22 cellular contexts compared by ENCODE assay signal in the genomic region with DNA sequence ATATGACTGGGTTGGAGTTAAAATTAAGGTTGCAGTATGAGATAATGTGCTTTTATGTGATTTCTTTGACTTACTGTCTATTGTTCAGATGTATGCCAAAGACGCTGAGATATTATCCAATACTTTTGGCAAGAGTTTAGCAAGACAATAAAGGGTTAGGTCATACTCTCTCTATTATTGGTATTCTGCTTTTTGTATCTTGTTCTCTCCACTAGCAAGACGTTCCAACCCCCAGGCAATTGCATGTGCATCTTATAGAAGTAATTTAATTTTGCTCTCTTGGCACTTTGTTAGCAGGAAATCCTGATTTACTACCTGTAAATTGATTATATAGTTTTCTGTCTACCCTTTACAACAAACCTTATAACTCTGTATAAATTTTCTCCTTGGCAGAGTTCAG.
DNase-seq lines count a peak whose midpoint lies in the region.
"Had no signal": no experiment of that assay in that cellular context is flagged by ENCODE, and none has a peak within 500 bp of the region (broad histone marks: within the 10 kb centered on the region; RNA-seq: fewer than 3 reads in every experiment).

No MANE protein-coding gene starts in this region.

- H3K79me2 ChIP-seq in Karpas-422 (ENCODE audit: low read length), result no peaks in the 10 kb centered on the region

- in situ Hi-C loops in HAP-1 (cut with MboI; ENCODE audit: low sequenced_read_pairs), result no loop called here

- H3K9me2 ChIP-seq in Karpas-422 (replicated peaks; ENCODE audit: insufficient read depth, low read length), result no peaks in the 10 kb centered on the region

- H3K4me2 ChIP-seq in Karpas-422 (ENCODE audit: low read depth, low read length, poor library complexity, severe bottlenecking), result no peak overlapping the region
- H3K4me2 ChIP-seq: BLaER1 had no signal

- H3K4me1 ChIP-seq in HAP-1, result peaks cover 41% of the 10 kb centered on the region
- H3K4me1 ChIP-seq in Karpas-422 (ENCODE audit: low read length), result peaks cover 2% of the 10 kb centered on the region; the same call in 1 of the 2 replicates
- H3K4me1 ChIP-seq: BLaER1 had no signal

- H3K9ac ChIP-seq in Karpas-422 (ENCODE audit: low read length), result no peak overlapping the region
- H3K9ac ChIP-seq in SK-N-MC (ENCODE audit: insufficient read length), result no peak overlapping the region
- H3K9ac ChIP-seq: BLaER1 had no signal

- no peaks in the 10 kb centered on the region for H4K20me1 ChIP-seq in Karpas-422 (ENCODE audit: insufficient read depth, low read depth, low read length)
- H4K20me1 ChIP-seq: BLaER1 had no signal

- H3K27me3 ChIP-seq in HAP-1 (ENCODE audit: low read depth) (no peaks in the 10 kb centered on the region), Karpas-422 (ENCODE audit: low read length) (no peaks in the 10 kb centered on the region)
- H3K27me3 ChIP-seq: BLaER1 had no signal

- peak; percentile 59 to 64 for DNase-seq in HAP-1 (ENCODE audit: low spot score in 2 of 2)
- DNase-seq in Karpas-422, result no peak
- DNase-seq in SK-N-MC (ENCODE audit: low read depth, low spot score), result peak; percentile 14
- DNase-seq in T-helper 9 cell, result no peak
- DNase-seq in stimulated activated naive CD4-positive, alpha-beta T cell treated with Interleukin-2 at 50 U/mL for 16 hours (lab: John Stamatoyannopoulos, UW), result no peak
- DNase-seq in activated effector memory CD4-positive, alpha-beta T cell treated with anti-CD3 and anti-CD28 coated beads, Interleukin-2, amount 50 U/mL, for 16 hours, result no peak
- DNase-seq: 8988T; ACHN; C1 segment of cervical spinal cord; CD4-positive, alpha-beta memory T cell; CD4-positive, CD25-positive, alpha-beta regulatory T cell; CD8-positive, alpha-beta memory T cell; COR-L47; DMS 273 treated with DMSO at 0.1 percent for 48 hours; DMS153; DMS53; DMS79; DND-41; EL; GDM1 had no signal

- H3K9me3 ChIP-seq in HAP-1 (no peaks in the 10 kb centered on the region), Karpas-422 (ENCODE audit: low read length) (peaks cover under 1% of the 10 kb centered on the region; the same call in 1 of the 2 replicates), SK-N-MC (ENCODE audit: low read depth, low read length) (no peaks in the 10 kb centered on the region)
- H3K9me3 ChIP-seq: BLaER1 had no signal

- peak overlapping the region; percentile 33; the same call in 1 of the 2 replicates for H2AFZ ChIP-seq in Karpas-422 (ENCODE audit: low read length)

- H3K27ac ChIP-seq in Karpas-422 (ENCODE audit: low read length), result no peak overlapping the region
- no peak overlapping the region for H3K27ac ChIP-seq in SK-N-MC
- H3K27ac ChIP-seq: BLaER1 had no signal

- no peak overlapping the region for H3K4me3 ChIP-seq in HAP-1
- H3K4me3 ChIP-seq in Karpas-422 (ENCODE audit: low read length), result no peak overlapping the region
- no peak overlapping the region for H3K4me3 ChIP-seq in SK-N-MC
- H3K4me3 ChIP-seq: BLaER1, GM12878 had no signal

- H3K36me3 ChIP-seq in HAP-1 (replicated peaks) (no peaks in the 10 kb centered on the region), Karpas-422 (ENCODE audit: insufficient read depth, low read length) (no peaks in the 10 kb centered on the region), SK-N-MC (ENCODE audit: insufficient read depth, low read length) (no peaks in the 10 kb centered on the region)
- H3K36me3 ChIP-seq: BLaER1 had no signal

Comparison
In these comparisons a context has a peak if more than half of its experiments do, and no peak if none do; other contexts are left out.
1. DNase-seq: peak in HAP-1 (2 of 2) and SK-N-MC (single experiment); none in Karpas-422 (single experiment), T-helper 9 cell (single experiment), stimulated activated naive CD4-positive, alpha-beta T cell treated with Interleukin-2 at 50 U/mL for 16 hours (single experiment) and activated effector memory CD4-positive, alpha-beta T cell treated with anti-CD3 and anti-CD28 coated beads, Interleukin-2, amount 50 U/mL, for 16 hours (single experiment).